25 cellular contexts compared by ENCODE assay signal in genomic region chr19:11404588-11405258, GRCh38. TPM values are rescaled to one million over a fixed set of nuclear protein-coding genes. Genes with fewer than 3 reads are reported as not detected.
A peak's percentile ranks its signal among the peaks of the same experiment; 100 is the strongest.
DNase-seq lines count a peak whose midpoint lies in the region; ATAC-seq and TF ChIP-seq lines count a peak whose summit lies in the region.
"Had no signal": no experiment of that assay in that cellular context is flagged by ENCODE, and none has a peak within 500 bp of the region (broad histone marks: within the 10 kb centered on the region; RNA-seq: fewer than 3 reads in every experiment).

No MANE protein-coding gene starts in this region.

- H4K20me1 ChIP-seq in osteoblast (ENCODE audit: insufficient read depth, low read length), result no peaks in the 10 kb centered on the region

- H3K27ac Mint-ChIP-seq in T-cell, result no peak overlapping the region
- H3K27ac Mint-ChIP-seq: activated CD4-positive, alpha-beta T cell treated with anti-CD3 and anti-CD28 coated beads, Interleukin-2, amount 10 ng/mL, durations not matched to agents 24 days and 14 days; activated naive CD4-positive, alpha-beta T cell treated with anti-CD3 and anti-CD28 coated beads, Interleukin-2, amount 50 U/mL, for 24 hours; stimulated activated naive CD8-positive, alpha-beta T cell treated with anti-CD3 and anti-CD28 coated beads, Interleukin-15, Interleukin-2, amounts not matched to agents 100 ng/mL and 50 ng/mL, for 24 hours had no signal

- CTCF ChIA-PET in T-cell (lab: Charles Lee), result no interaction called here

- no peak overlapping the region for H2AFZ ChIP-seq in osteoblast (ENCODE audit: low read length)

- H3K27ac ChIP-seq in SK-N-MC (0 out of 2 replicates have a peak overlapping the region, but pooled peaks have one; percentile 48), heart right ventricle (peak overlapping the region in 2 of 10 donors; percentile 13 to 46), osteoblast (ENCODE audit: low read depth, low read length) (no peak overlapping the region)
- H3K27ac ChIP-seq: tibial nerve had no signal

- peak in 6 of 8 donors; percentile 26 to 91 (median 52) for ATAC-seq in heart right ventricle
- ATAC-seq in GM18519 (IDR thresholded peaks at IDR 0.05; ENCODE audit: low FRiP score, unreplicated experiment), result no peak
- no peak for ATAC-seq in T-cell (replicated peaks in 1 of 4)
- ATAC-seq: PC-3 had no signal

- H3K27me3 Mint-ChIP-seq in T-cell, result peaks cover 9 to 20% of the 10 kb centered on the region in 2 donors
- H3K27me3 Mint-ChIP-seq: IgD-negative memory B cell had no signal

- peaks cover 0 to 28% (median 11%) of the 10 kb centered on the region in 7 donors for H3K27me3 ChIP-seq in heart right ventricle
- H3K27me3 ChIP-seq in osteoblast (ENCODE audit: insufficient read depth, low read length), result no peaks in the 10 kb centered on the region

- no peaks in the 10 kb centered on the region for H3K4me1 Mint-ChIP-seq in T-cell
- H3K4me1 Mint-ChIP-seq: activated CD4-positive, alpha-beta T cell treated with anti-CD3 and anti-CD28 coated beads, Interleukin-2, amount 10 ng/mL, durations not matched to agents 24 days and 14 days; activated naive CD4-positive, alpha-beta T cell treated with anti-CD3 and anti-CD28 coated beads, Interleukin-2, amount 50 U/mL, for 24 hours; CD4-positive, alpha-beta memory T cell had no signal

- DNase-seq in SK-N-MC (ENCODE audit: low read depth, low spot score), result no peak
- no peak for DNase-seq in heart right ventricle
- DNase-seq in osteoblast (ENCODE audit: insufficient read length, low spot score, missing footprints), result peak; percentile 68
- DNase-seq in T-cell, result no peak
- DNase-seq: activated CD4-positive, alpha-beta T cell treated with anti-CD3 and anti-CD28 coated beads, Interleukin-2, amount 10 ng/mL, durations not matched to agents 24 days and 14 days; aorta; CD4-positive, alpha-beta memory T cell; DMS153; foreskin fibroblast; hypothalamus; NCI-H1105 treated with DMSO at 0.1 percent for 48 hours; NCI-H2029 treated with DMSO at 0.1 percent for 48 hours; NCI-H345; occipital lobe; PC-3; retina; SHP77 treated with DMSO at 0.1 percent for 48 hours; T-helper 1 cell had no signal

- no peak overlapping the region for H3K4me2 ChIP-seq in osteoblast (ENCODE audit: insufficient read depth, low read length)

- POLR2A ChIA-PET in T-cell (lab: Charles Lee), result no interaction called here

- H3K4me3 Mint-ChIP-seq in T-cell, result no peak overlapping the region
- H3K4me3 Mint-ChIP-seq: activated CD4-positive, alpha-beta T cell treated with anti-CD3 and anti-CD28 coated beads, Interleukin-2, amount 10 ng/mL, durations not matched to agents 24 days and 14 days; activated naive CD4-positive, alpha-beta T cell treated with anti-CD3 and anti-CD28 coated beads, Interleukin-2, amount 50 U/mL, for 24 hours; CD4-positive, alpha-beta memory T cell; stimulated activated naive CD8-positive, alpha-beta T cell treated with anti-CD3 and anti-CD28 coated beads, Interleukin-15, Interleukin-2, amounts not matched to agents 100 ng/mL and 50 ng/mL, for 24 hours had no signal

- no peaks in the 10 kb centered on the region for H3K36me3 Mint-ChIP-seq in T-cell
- H3K36me3 Mint-ChIP-seq: activated naive CD4-positive, alpha-beta T cell treated with anti-CD3 and anti-CD28 coated beads, Interleukin-2, amount 50 U/mL, for 24 hours; CD4-positive, alpha-beta memory T cell; IgD-negative memory B cell had no signal

- no peaks in the 10 kb centered on the region for H3K79me2 ChIP-seq in osteoblast (ENCODE audit: insufficient read depth, low read length)

- TF ChIP-seq CTCF in heart right ventricle (IDR thresholded peaks at IDR 0.05), result no peak
- no peak for TF ChIP-seq CTCF in osteoblast (IDR thresholded peaks at IDR 0.05; ENCODE audit: extremely low read depth, low read depth, low read length)

- H3K4me1 ChIP-seq in heart right ventricle, result peaks cover 0 to 20% (median 7%) of the 10 kb centered on the region in 9 donors
- no peaks in the 10 kb centered on the region for H3K4me1 ChIP-seq in osteoblast (ENCODE audit: insufficient read depth, low read length)
- H3K4me1 ChIP-seq: HAP-1 had no signal

- no peak overlapping the region for H3K4me3 ChIP-seq in SK-N-MC
- H3K4me3 ChIP-seq in heart right ventricle, result no peak overlapping the region
- no peak overlapping the region for H3K4me3 ChIP-seq in osteoblast (ENCODE audit: insufficient read depth, low read length)
- H3K4me3 ChIP-seq: HAP-1, lung, tibial nerve had no signal

- H3K9ac ChIP-seq in SK-N-MC (ENCODE audit: insufficient read length), result no peak overlapping the region

- H3K36me3 ChIP-seq in SK-N-MC (ENCODE audit: insufficient read depth, low read length) (no peaks in the 10 kb centered on the region), heart right ventricle (no peaks in the 10 kb centered on the region), osteoblast (ENCODE audit: insufficient read depth, low read length) (no peaks in the 10 kb centered on the region)
- H3K36me3 ChIP-seq: HAP-1, tibial nerve had no signal

- H3K9me3 Mint-ChIP-seq in T-cell, result no peaks in the 10 kb centered on the region
- H3K9me3 Mint-ChIP-seq: activated CD4-positive, alpha-beta T cell treated with anti-CD3 and anti-CD28 coated beads, Interleukin-2, amount 10 ng/mL, durations not matched to agents 24 days and 14 days; activated naive CD4-positive, alpha-beta T cell treated with anti-CD3 and anti-CD28 coated beads, Interleukin-2, amount 50 U/mL, for 24 hours; CD4-positive, alpha-beta memory T cell; IgD-negative memory B cell; stimulated activated naive CD8-positive, alpha-beta T cell treated with anti-CD3 and anti-CD28 coated beads, Interleukin-15, Interleukin-2, amounts not matched to agents 100 ng/mL and 50 ng/mL, for 24 hours had no signal

- H3K9me3 ChIP-seq in SK-N-MC (ENCODE audit: low read depth, low read length), result no peaks in the 10 kb centered on the region
- H3K9me3 ChIP-seq in heart right ventricle, result no peaks in the 10 kb centered on the region
- H3K9me3 ChIP-seq in osteoblast (ENCODE audit: low read depth, low read length), result no peaks in the 10 kb centered on the region
- H3K9me3 ChIP-seq: HAP-1, tibial nerve had no signal

- 48 to 52% methylated on average over 10 of the region's 10 CpGs for WGBS in heart right ventricle, 2 donors

- intact Hi-C loops in heart right ventricle (cut with DNase I), result loop anchor here in 2 of 10 donors (10.0 kb wide), 1 partner anchor 110 kb away; the partner anchor contains the start of gene TSPAN16 (in 2 of the 2)

RNA-seq across cellular contexts. Expression of gene RGL3, which starts 14.4 kb away (rescaled TPM):
- 10 to 100 TPM in 2 of 10 donors, 1 to 10 TPM in 8; 1.2 to 14.4 (median 3.2) TPM for total RNA-seq in heart right ventricle
- 10 to 100 TPM in 1 of 2 donors, 1 to 10 TPM in 1; 5.2 to 37.5 TPM for polyA plus RNA-seq in heart right ventricle
- 0.29 and 0.36 TPM in 2 replicates for total RNA-seq in osteoblast
- total RNA-seq in T-cell, result under 1 TPM in 3 of 5 donors, not detected in 2; 0.22 to 0.72 (median 0.50) TPM
- total RNA-seq: activated CD4-positive, alpha-beta T cell treated with anti-CD3 and anti-CD28 coated beads, Interleukin-2, amount 10 ng/mL, durations not matched to agents 24 days and 14 days; CD4-positive, alpha-beta memory T cell; occipital lobe had no signal
- polyA plus RNA-seq: CD4-positive, alpha-beta memory T cell had no signal

RNA-seq across cellular contexts. Expression of gene EPOR, which starts 20.6 kb away (rescaled TPM):
- total RNA-seq in heart right ventricle (1 to 10 TPM; 3.8 to 9.1 (median 4.7) TPM), osteoblast (1.8 and 2.5 TPM in 2 replicates), T-cell (10 to 100 TPM in 1 of 5 donors, 1 to 10 TPM in 4; 5.9 to 11.0 (median 6.7) TPM)
- 10 to 100 TPM in 1 of 2 donors, 1 to 10 TPM in 1; 6.2 to 14.7 TPM for polyA plus RNA-seq in heart right ventricle

RNA-seq across cellular contexts. Expression of gene ODAD3, which starts 30.2 kb away (rescaled TPM):
- total RNA-seq in heart right ventricle (under 1 TPM in 9 of 10 donors, not detected in 1; 0.17 to 0.64 (median 0.34) TPM), osteoblast (under 0.01 TPM in 2 replicates), T-cell (under 1 TPM in 1 of 5 donors, not detected in 4; 0.20 TPM)
- 1 to 10 TPM in 1 of 2 donors, under 1 TPM in 1; 0.83 to 2.2 TPM for polyA plus RNA-seq in heart right ventricle
- total RNA-seq: CD4-positive, alpha-beta memory T cell had no signal
- polyA plus RNA-seq: CD4-positive, alpha-beta memory T cell had no signal

RNA-seq across cellular contexts. Expression of gene SWSAP1, which starts 30.3 kb away (rescaled TPM):
- total RNA-seq in heart right ventricle (1 to 10 TPM in 8 of 10 donors, under 1 TPM in 2; 0.53 to 2.1 (median 1.6) TPM), osteoblast (0.72 and 0.88 TPM in 2 replicates), T-cell (1 to 10 TPM; 1.6 to 5.5 (median 4.3) TPM)
- polyA plus RNA-seq in heart right ventricle, result 1 to 10 TPM; 2.1 to 3.1 TPM

RNA-seq across cellular contexts. Expression of gene PRKCSH, which starts 30.7 kb away (rescaled TPM):
- total RNA-seq in heart right ventricle (100 to 1,000 TPM; 106 to 177 (median 123) TPM), osteoblast (117 and 119 TPM in 2 replicates), T-cell (100 to 1,000 TPM; 248 to 382 (median 334) TPM)
- 10 to 100 TPM; 84.3 to 96.9 TPM for polyA plus RNA-seq in heart right ventricle

Comparison
In these comparisons a context has a peak if more than half of its experiments do, and no peak if none do; other contexts are left out.
1. ATAC-seq: peak in heart right ventricle (6 of 8); none in GM18519 (single experiment) and T-cell (0 of 4).